Comparison of ENCODE assay signal across 8 cellular contexts in the genomic region with DNA sequence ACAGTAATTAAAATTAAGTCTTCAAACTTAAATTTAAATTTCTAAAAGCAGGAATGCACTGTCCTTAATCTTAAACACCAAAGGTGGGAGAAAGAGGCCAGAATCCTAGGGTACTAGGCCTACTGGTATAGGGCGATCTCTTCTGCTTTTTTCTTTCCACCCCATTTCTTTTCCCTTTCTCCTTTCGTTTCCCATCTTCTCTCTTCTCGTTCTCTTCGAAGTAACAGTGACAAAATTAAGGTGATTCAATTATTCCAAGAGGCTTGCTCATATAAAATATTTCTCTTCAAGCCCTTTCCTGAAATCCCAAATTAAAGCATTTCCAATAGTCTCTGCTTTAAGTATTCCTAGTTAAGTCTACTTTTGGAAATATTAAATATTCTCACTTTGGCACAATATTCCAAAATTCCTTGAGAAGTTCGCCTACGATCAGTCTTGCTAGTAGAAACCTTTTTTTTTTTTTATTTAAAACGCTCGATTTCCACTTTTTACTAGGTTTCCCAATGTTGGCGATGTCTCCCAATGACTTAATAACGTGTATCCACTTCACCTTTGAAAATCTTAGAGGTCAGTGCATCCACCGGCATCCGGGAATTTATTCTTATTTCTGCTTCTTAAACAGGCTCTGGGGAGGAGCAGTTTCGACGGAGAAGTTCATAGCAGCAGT. TPM values are rescaled to one million over a fixed set of nuclear protein-coding genes. Genes with fewer than 3 reads are reported as not detected.
DNase-seq lines count a peak whose midpoint lies in the region; FAIRE-seq and TF ChIP-seq lines count a peak whose summit lies in the region.

No MANE protein-coding gene starts in this region.

- H3K27ac ChIP-seq in adrenal gland, result peak overlapping the region; percentile 83 to 97 (median 92)
- peak overlapping the region; percentile 85 to 87 for H3K27ac ChIP-seq in liver (ENCODE audit: low read depth in 1 of 2, low read length in 2 of 2)
- H3K27ac ChIP-seq in thyroid gland, result peak overlapping the region; percentile 88 to 98 (median 91)

- H3K4me1 ChIP-seq in adrenal gland (replicated peaks in 1 of 2) (peaks cover 22 to 31% of the 10 kb centered on the region in 2 donors), liver (ENCODE audit: control insufficient read depth in 4 of 4, insufficient read depth in 4 of 4, low read length in 3 of 4) (peaks cover under 1 to 31% (median 24%) of the 10 kb centered on the region in 4 donors), thyroid gland (peaks cover 32 to 33% of the 10 kb centered on the region in 2 donors)

- no peaks in the 10 kb centered on the region for H3K27me3 Mint-ChIP-seq in activated T-cell treated with anti-CD3 and anti-CD28 coated beads, Interleukin-2, amount 50 U/mL, for 24 hours

- H3K27me3 ChIP-seq in adrenal gland (no peaks in the 10 kb centered on the region), liver (ENCODE audit: control insufficient read depth in 4 of 4, insufficient read depth in 4 of 4, low read length in 3 of 4) (no peaks in the 10 kb centered on the region), thyroid gland (no peaks in the 10 kb centered on the region)

- H3K4me3 ChIP-seq in adrenal gland (peak overlapping the region in 2 of 4 donors; percentile 18 to 94), liver (ENCODE audit: low read depth in 1 of 3, low read length in 3 of 3) (peak overlapping the region in 2 of 3 donors; percentile 51 to 98), thyroid gland (replicated peaks in 1 of 3) (peak overlapping the region in 2 of 3 donors; percentile 42 to 82)

- WGBS in adrenal gland, 4 donors, result 19 to 22% (median 20%) methylated on average over 14 of the region's 14 CpGs
- 25% methylated on average over 14 of the region's 14 CpGs for WGBS in liver
- 25% methylated on average over 14 of the region's 14 CpGs for WGBS in thyroid gland, 2 donors

- peak overlapping the region; percentile 63 to 64 for H3K9ac ChIP-seq in liver (ENCODE audit: low read depth in 1 of 2, low read length in 2 of 2)

- H3K4me1 Mint-ChIP-seq in activated T-cell treated with anti-CD3 and anti-CD28 coated beads, Interleukin-2, amount 50 U/mL, for 24 hours (ENCODE audit: low read depth), result peaks cover 45% of the 10 kb centered on the region

- no peak for DNase-seq in activated T-cell treated with anti-CD3 and anti-CD28 coated beads, Interleukin-2, amount 50 U/mL, for 24 hours
- DNase-seq in activated T-cell treated with anti-CD3 and anti-CD28 coated beads, Interleukin-2, amount 50 U/mL, for 1 hour, result no peak
- DNase-seq in adrenal gland (no peak), thyroid gland (no peak), NCI-H526 (lab: John Stamatoyannopoulos, UW) (no peak), epidermal melanocyte (ENCODE audit: insufficient read length, low spot score) (no peak), D721Med (ENCODE audit: insufficient read length, low spot score) (no peak)

- H3K36me3 Mint-ChIP-seq in activated T-cell treated with anti-CD3 and anti-CD28 coated beads, Interleukin-2, amount 50 U/mL, for 24 hours (ENCODE audit: low read depth), result peaks cover 16% of the 10 kb centered on the region

- H3K27ac Mint-ChIP-seq in activated T-cell treated with anti-CD3 and anti-CD28 coated beads, Interleukin-2, amount 50 U/mL, for 24 hours, result peak overlapping the region; percentile 94

- no peaks in the 10 kb centered on the region for H3K36me3 ChIP-seq in adrenal gland (replicated peaks in 1 of 2)
- no peaks in the 10 kb centered on the region for H3K36me3 ChIP-seq in liver (ENCODE audit: control insufficient read depth in 4 of 4, insufficient read depth in 3 of 4, low read depth in 1 of 4, low read length in 3 of 4)
- no peaks in the 10 kb centered on the region for H3K36me3 ChIP-seq in thyroid gland

- TF ChIP-seq CTCF in adrenal gland (IDR thresholded peaks at IDR 0.05) (no peak), liver (IDR thresholded peaks at IDR 0.05; ENCODE audit: low read depth, low read length, missing input control) (no peak), thyroid gland (IDR thresholded peaks at IDR 0.05) (no peak), D721Med (IDR thresholded peaks at IDR 0.05; ENCODE audit: insufficient read depth, missing control alignments) (no peak)

- no peaks in the 10 kb centered on the region for H3K9me3 Mint-ChIP-seq in activated T-cell treated with anti-CD3 and anti-CD28 coated beads, Interleukin-2, amount 50 U/mL, for 24 hours

- intact Hi-C loops in adrenal gland (cut with DNase I) (loop anchor here in 1 of 2 donors (10.0 kb wide), 1 partner anchor 83 kb away; no protein-coding TSS in a partner anchor), thyroid gland (cut with DNase I) (no loop called here)

- H3K9me3 ChIP-seq in adrenal gland (replicated peaks in 1 of 3), result no peaks in the 10 kb centered on the region
- no peaks in the 10 kb centered on the region for H3K9me3 ChIP-seq in liver (ENCODE audit: control insufficient read depth in 4 of 4, low read length in 3 of 4)
- no peaks in the 10 kb centered on the region for H3K9me3 ChIP-seq in thyroid gland

- FAIRE-seq in D721Med (lab: Jason Lieb, UNC), result no peak

- H3K4me3 Mint-ChIP-seq in activated T-cell treated with anti-CD3 and anti-CD28 coated beads, Interleukin-2, amount 50 U/mL, for 24 hours, result peak overlapping the region; percentile 82

- TF ChIP-seq POLR2A in adrenal gland (IDR thresholded peaks at IDR 0.05) (no peak), thyroid gland (IDR thresholded peaks at IDR 0.05) (no peak)

- no peak for TF ChIP-seq RAD21 in liver (IDR thresholded peaks at IDR 0.05)

TF ChIP-seq in liver, 16 proteins besides CTCF, POLR2A, EP300 and RAD21:
- no peak for TF ChIP-seq FOXA2 (IDR thresholded peaks at IDR 0.05)
- peak; percentile 39 for TF ChIP-seq TAF1 (conservative IDR thresholded peaks at IDR 0.05)
- no peak for TF ChIP-seq YY1 (IDR thresholded peaks at IDR 0.05)
- TF ChIP-seq, protein P1, sequence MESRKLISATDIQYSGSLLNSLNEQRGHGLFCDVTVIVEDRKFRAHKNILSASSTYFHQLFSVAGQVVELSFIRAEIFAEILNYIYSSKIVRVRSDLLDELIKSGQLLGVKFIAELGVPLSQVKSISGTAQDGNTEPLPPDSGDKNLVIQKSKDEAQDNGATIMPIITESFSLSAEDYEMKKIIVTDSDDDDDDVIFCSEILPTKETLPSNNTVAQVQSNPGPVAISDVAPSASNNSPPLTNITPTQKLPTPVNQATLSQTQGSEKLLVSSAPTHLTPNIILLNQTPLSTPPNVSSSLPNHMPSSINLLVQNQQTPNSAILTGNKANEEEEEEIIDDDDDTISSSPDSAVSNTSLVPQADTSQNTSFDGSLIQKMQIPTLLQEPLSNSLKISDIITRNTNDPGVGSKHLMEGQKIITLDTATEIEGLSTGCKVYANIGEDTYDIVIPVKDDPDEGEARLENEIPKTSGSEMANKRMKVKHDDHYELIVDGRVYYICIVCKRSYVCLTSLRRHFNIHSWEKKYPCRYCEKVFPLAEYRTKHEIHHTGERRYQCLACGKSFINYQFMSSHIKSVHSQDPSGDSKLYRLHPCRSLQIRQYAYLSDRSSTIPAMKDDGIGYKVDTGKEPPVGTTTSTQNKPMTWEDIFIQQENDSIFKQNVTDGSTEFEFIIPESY (IDR thresholded peaks at IDR 0.05), result no peak
- no peak for TF ChIP-seq HNF4A (conservative IDR thresholded peaks at IDR 0.05)
- TF ChIP-seq, protein P2, sequence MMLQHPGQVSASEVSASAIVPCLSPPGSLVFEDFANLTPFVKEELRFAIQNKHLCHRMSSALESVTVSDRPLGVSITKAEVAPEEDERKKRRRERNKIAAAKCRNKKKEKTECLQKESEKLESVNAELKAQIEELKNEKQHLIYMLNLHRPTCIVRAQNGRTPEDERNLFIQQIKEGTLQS (IDR thresholded peaks at IDR 0.05), result no peak
- TF ChIP-seq SP1 (IDR thresholded peaks at IDR 0.05), result no peak

RNA-seq across cellular contexts. Expression of a gene that starts 0.8 kb away (rescaled TPM):
- total RNA-seq in adrenal gland (10 to 100 TPM in 7 of 8 donors, 1 to 10 TPM in 1; 9.2 to 27.1 (median 20.5) TPM), liver (10 to 100 TPM; 21.6 to 31.2 TPM), thyroid gland (10 to 100 TPM; 29.1 to 60.9 (median 42.4) TPM)
- polyA plus RNA-seq in adrenal gland (1 to 10 TPM; 1.5 to 7.2 (median 5.2) TPM), liver (1 to 10 TPM; 2.5 to 7.4 TPM)
